In the genomic region with DNA sequence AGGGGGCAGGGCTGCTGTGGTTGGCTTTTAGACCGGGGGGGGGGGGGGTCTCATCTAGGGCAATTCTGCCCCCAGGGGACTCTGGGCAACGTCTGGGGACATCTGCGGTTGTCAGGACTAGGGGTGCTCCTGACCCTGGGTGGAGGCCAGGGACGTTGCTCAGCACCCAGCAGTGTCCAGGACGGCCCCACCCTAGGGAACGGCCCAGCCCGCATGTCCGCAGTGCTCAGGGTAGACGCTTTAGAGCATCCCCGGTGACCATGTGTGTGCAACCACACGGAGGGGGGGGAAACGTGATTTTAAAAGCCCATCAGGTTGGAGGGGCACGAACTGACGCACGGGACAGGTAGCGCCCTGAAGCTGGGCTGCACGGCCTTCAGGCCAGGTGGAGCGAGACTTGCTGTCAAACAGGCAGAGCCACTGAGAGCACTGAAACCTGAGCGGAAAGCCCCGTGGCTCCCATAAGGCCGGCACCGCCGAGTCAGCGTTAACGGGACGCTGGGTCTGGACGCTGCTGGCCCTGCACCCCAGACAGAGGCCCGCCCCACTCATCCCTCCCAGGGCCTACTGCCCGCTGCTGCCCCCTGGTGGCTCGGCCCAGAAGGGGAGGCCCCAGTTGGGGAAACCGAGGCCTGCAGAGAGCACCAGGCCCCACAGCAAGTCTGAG, we compare ENCODE assay signal across 8 cellular contexts. TPM values are rescaled to one million over a fixed set of nuclear protein-coding genes. Genes with fewer than 3 reads are reported as not detected.
DNase-seq lines count a peak whose midpoint lies in the region; ATAC-seq and TF ChIP-seq lines count a peak whose summit lies in the region.

No MANE protein-coding gene starts in this region.

- no peaks in the 10 kb centered on the region for H3K9me2 ChIP-seq in Karpas-422 (replicated peaks; ENCODE audit: insufficient read depth, low read length)

- H3K27me3 Mint-ChIP-seq in Calu3 (ENCODE audit: unreplicated experiment) (no peaks in the 10 kb centered on the region), neural progenitor cell (ENCODE audit: insufficient read depth, low read depth) (no peaks in the 10 kb centered on the region)

- H3K79me2 ChIP-seq in Karpas-422 (ENCODE audit: low read length) (0 out of 2 replicates have a peak, but pooled peaks cover 3% of the 10 kb centered on the region), neural progenitor cell (ENCODE audit: low read depth) (no peaks in the 10 kb centered on the region)

- H3K9ac ChIP-seq in Karpas-422 (ENCODE audit: low read length) (no peak overlapping the region), neural progenitor cell (no peak overlapping the region)

- WGBS in esophagus squamous epithelium, 2 donors, result 45 to 68% methylated on average over 4 to 9 of the region's 31 CpGs
- 52 to 63% methylated on average over 5 to 14 of the region's 31 CpGs for WGBS in upper lobe of left lung, 2 donors

- no peaks in the 10 kb centered on the region for H3K27me3 ChIP-seq in Karpas-422 (ENCODE audit: low read length)
- no peaks in the 10 kb centered on the region for H3K27me3 ChIP-seq in esophagus squamous epithelium
- no peaks in the 10 kb centered on the region for H3K27me3 ChIP-seq in neural progenitor cell
- H3K27me3 ChIP-seq in upper lobe of left lung, result no peaks in the 10 kb centered on the region

- H3K9me3 Mint-ChIP-seq in Calu3 (ENCODE audit: low read depth, unreplicated experiment), result no peaks in the 10 kb centered on the region
- no peaks in the 10 kb centered on the region for H3K9me3 Mint-ChIP-seq in neural progenitor cell

- H3K4me1 Mint-ChIP-seq in Calu3 (ENCODE audit: low read depth, unreplicated experiment), result no peaks in the 10 kb centered on the region
- no peaks in the 10 kb centered on the region for H3K4me1 Mint-ChIP-seq in neural progenitor cell

- H4K20me1 ChIP-seq in Karpas-422 (ENCODE audit: insufficient read depth, low read depth, low read length) (no peaks in the 10 kb centered on the region; the same call in 1 of the 2 replicates), neural progenitor cell (ENCODE audit: low read depth) (peaks cover 7% of the 10 kb centered on the region)

- peak; percentile 73 to 91 for ATAC-seq in upper lobe of left lung (ENCODE audit: low FRiP score in 2 of 2)
- ATAC-seq in HG02852 (IDR thresholded peaks at IDR 0.05; ENCODE audit: unreplicated experiment), result no peak

- H2AFZ ChIP-seq in Karpas-422 (ENCODE audit: low read length) (no peak overlapping the region), neural progenitor cell (replicated peaks) (no peak overlapping the region)

- H3K4me3 ChIP-seq in Karpas-422 (ENCODE audit: low read length), result no peak overlapping the region
- peak overlapping the region in 2 of 4 donors; percentile 3 to 37 for H3K4me3 ChIP-seq in esophagus squamous epithelium
- H3K4me3 ChIP-seq in neural progenitor cell, result no peak overlapping the region
- H3K4me3 ChIP-seq in upper lobe of left lung, result peak overlapping the region in 3 of 4 donors; percentile 11 to 20 (median 13)

- TF ChIP-seq POLR2A in esophagus squamous epithelium (IDR thresholded peaks at IDR 0.05) (no peak), upper lobe of left lung (IDR thresholded peaks at IDR 0.05) (no peak)

- no peak overlapping the region for H3K27ac ChIP-seq in Karpas-422 (ENCODE audit: low read length)
- H3K27ac ChIP-seq in esophagus squamous epithelium, result peak overlapping the region in 3 of 4 donors; percentile 16 to 36 (median 18)
- no peak overlapping the region for H3K27ac ChIP-seq in neural progenitor cell
- H3K27ac ChIP-seq in upper lobe of left lung, result peak overlapping the region; percentile 11 to 72 (median 24)

- H3K9me3 ChIP-seq in Karpas-422 (ENCODE audit: low read length), result no peaks in the 10 kb centered on the region
- H3K9me3 ChIP-seq in esophagus squamous epithelium, result no peaks in the 10 kb centered on the region
- no peaks in the 10 kb centered on the region for H3K9me3 ChIP-seq in neural progenitor cell (ENCODE audit: low read depth)
- no peaks in the 10 kb centered on the region for H3K9me3 ChIP-seq in upper lobe of left lung

- H3F3A ChIP-seq in neural progenitor cell (ENCODE audit: low read depth), result peaks cover 3% of the 10 kb centered on the region

- H3K27ac Mint-ChIP-seq in Calu3 (ENCODE audit: unreplicated experiment) (no peak overlapping the region), neural progenitor cell (no peak overlapping the region)

- H3K36me3 Mint-ChIP-seq in Calu3 (ENCODE audit: insufficient read depth, unreplicated experiment), result peaks cover 27% of the 10 kb centered on the region
- peaks cover 2% of the 10 kb centered on the region for H3K36me3 Mint-ChIP-seq in neural progenitor cell

- TF ChIP-seq CTCF in Calu3 (IDR thresholded peaks at IDR 0.05; ENCODE audit: unreplicated experiment), result peak; percentile 64
- peak; percentile 85 to 93 (median 91) for TF ChIP-seq CTCF in esophagus squamous epithelium (IDR thresholded peaks at IDR 0.05)
- TF ChIP-seq CTCF in neural progenitor cell (IDR thresholded peaks at IDR 0.05), result peak; percentile 82
- peak; percentile 85 to 96 (median 92) for TF ChIP-seq CTCF in upper lobe of left lung (IDR thresholded peaks at IDR 0.05)

- H3K4me3 Mint-ChIP-seq in Calu3 (ENCODE audit: low read depth, unreplicated experiment) (no peak overlapping the region), neural progenitor cell (no peak overlapping the region)

- CTCF ChIA-PET in Calu3 (lab: Charles Lee), result no interaction called here

- H3K36me3 ChIP-seq in Karpas-422 (ENCODE audit: insufficient read depth, low read length) (no peaks in the 10 kb centered on the region), esophagus squamous epithelium (peaks cover 0 to 98% (median 4%) of the 10 kb centered on the region in 3 donors), neural progenitor cell (no peaks in the 10 kb centered on the region), upper lobe of left lung (peaks cover 6 to 71% (median 49%) of the 10 kb centered on the region in 4 donors)

- no peak for TF ChIP-seq EP300 in upper lobe of left lung (IDR thresholded peaks at IDR 0.05)

- H3K4me2 ChIP-seq in Karpas-422 (ENCODE audit: low read depth, low read length, poor library complexity, severe bottlenecking), result no peak overlapping the region
- H3K4me2 ChIP-seq in neural progenitor cell, result no peak overlapping the region

- DNase-seq in Calu3 (peak; percentile 17), Karpas-422 (peak; percentile 85), activated T-cell treated with anti-CD3 and anti-CD28 coated beads for 24 hours (ENCODE audit: low read depth) (peak; percentile 36), esophagus squamous epithelium (lab: John Stamatoyannopoulos, UW) (no peak), neural progenitor cell (ENCODE audit: low spot score) (peak; percentile 78), upper lobe of left lung (peak; percentile 50 to 93), NCI-H2029 treated with DMSO at 0.1 percent for 48 hours (lab: John Stamatoyannopoulos, UW) (no peak)

- no peaks in the 10 kb centered on the region for H3K4me1 ChIP-seq in Karpas-422 (ENCODE audit: low read length)
- H3K4me1 ChIP-seq in esophagus squamous epithelium, result peaks cover 4 to 40% (median 6%) of the 10 kb centered on the region in 3 donors
- H3K4me1 ChIP-seq in neural progenitor cell, result no peaks in the 10 kb centered on the region
- H3K4me1 ChIP-seq in upper lobe of left lung, result peaks cover 7 to 25% (median 14%) of the 10 kb centered on the region in 4 donors

- no TSS peak for BruUV-seq in Calu3 (replicated peaks; lab: Mats Ljungman, UMichigan)

- intact Hi-C loops in Calu3 (cut with micrococcal nuclease; ENCODE audit: unreplicated experiment) (no loop called here), esophagus squamous epithelium (cut with DNase I) (no loop called here)

RNA-seq across cellular contexts. Expression of a gene that starts 8.3 kb away (rescaled TPM):
- total RNA-seq in Calu3 (2022) (20.2 and 21.4 TPM in 2 replicates), esophagus squamous epithelium (10 to 100 TPM; 15.9 to 26.7 (median 21.3) TPM), neural progenitor cell (ENCODE audit: low replicate concordance) (6.0 and 35.4 TPM in 2 replicates), upper lobe of left lung (10 to 100 TPM; 21.5 to 97.4 (median 25.5) TPM)
- total RNA-seq in Karpas-422 (2014; rRNA removed; shearing (Covaris generic); ENCODE audit: low replicate concordance), result 9.5 and 24.8 TPM in 2 replicates

RNA-seq across cellular contexts. Expression of a gene that starts 11.6 kb away (rescaled TPM):
- total RNA-seq in Calu3 (2022), result 0.20 and 0.24 TPM in 2 replicates
- total RNA-seq in Karpas-422 (2014; rRNA removed; shearing (Covaris generic); ENCODE audit: low replicate concordance), result 0.15 and 0.22 TPM in 2 replicates
- total RNA-seq in esophagus squamous epithelium, result 1 to 10 TPM in 1 of 4 donors, under 1 TPM in 3; 0.23 to 1.3 (median 0.45) TPM
- 0.09 TPM in 1 of 2 replicates, not detected in the other for total RNA-seq in neural progenitor cell (ENCODE audit: low replicate concordance)
- 1 to 10 TPM in 5 of 6 donors, under 1 TPM in 1; 0.49 to 7.0 (median 2.6) TPM for total RNA-seq in upper lobe of left lung

RNA-seq across cellular contexts. Expression of a gene that starts 33.0 kb away (rescaled TPM):
- total RNA-seq in Calu3 (2022), result not detected in 2 replicates
- total RNA-seq in Karpas-422 (2014; rRNA removed; shearing (Covaris generic); ENCODE audit: low replicate concordance), result not detected in 2 replicates
- total RNA-seq in esophagus squamous epithelium, result under 1 TPM; 0.18 to 0.76 (median 0.22) TPM
- total RNA-seq in neural progenitor cell (ENCODE audit: low replicate concordance), result 0.09 TPM in 1 of 2 replicates, not detected in the other
- total RNA-seq in upper lobe of left lung, result 1 to 10 TPM in 5 of 6 donors, under 1 TPM in 1; 0.91 to 5.2 (median 1.4) TPM

RNA-seq across cellular contexts. Expression of a gene that starts 45.5 kb away (rescaled TPM):
- total RNA-seq in Calu3 (2022) (58.1 and 58.4 TPM in 2 replicates), esophagus squamous epithelium (10 to 100 TPM; 56.1 to 77.6 (median 76.9) TPM), neural progenitor cell (ENCODE audit: low replicate concordance) (51.4 and 135 TPM in 2 replicates), upper lobe of left lung (100 to 1,000 TPM in 2 of 6 donors, 10 to 100 TPM in 4; 79.5 to 183 (median 85.9) TPM)
- total RNA-seq in Karpas-422 (2014; rRNA removed; shearing (Covaris generic); ENCODE audit: low replicate concordance), result 53.7 and 127 TPM in 2 replicates

Comparison
In these comparisons a context has a peak if more than half of its experiments do, and no peak if none do; other contexts are left out.
1. DNase-seq: peak in Calu3 (single experiment), Karpas-422 (single experiment), activated T-cell treated with anti-CD3 and anti-CD28 coated beads for 24 hours (single experiment), neural progenitor cell (single experiment) and upper lobe of left lung (2 of 2); none in esophagus squamous epithelium (single experiment) and NCI-H2029 treated with DMSO at 0.1 percent for 48 hours (single experiment).
2. H3K27ac ChIP-seq: peak in esophagus squamous epithelium (3 of 4) and upper lobe of left lung (4 of 4); none in Karpas-422 (single experiment) and neural progenitor cell (single experiment).
3. H3K4me3 ChIP-seq: peak in upper lobe of left lung (3 of 4); none in Karpas-422 (single experiment) and neural progenitor cell (single experiment).
4. Peak in every context shown above with its lines, with median percentiles within 50 percentile points of each other: CTCF ChIP-seq.